ENCODE assay signal across 13 cellular contexts in the genomic region with DNA sequence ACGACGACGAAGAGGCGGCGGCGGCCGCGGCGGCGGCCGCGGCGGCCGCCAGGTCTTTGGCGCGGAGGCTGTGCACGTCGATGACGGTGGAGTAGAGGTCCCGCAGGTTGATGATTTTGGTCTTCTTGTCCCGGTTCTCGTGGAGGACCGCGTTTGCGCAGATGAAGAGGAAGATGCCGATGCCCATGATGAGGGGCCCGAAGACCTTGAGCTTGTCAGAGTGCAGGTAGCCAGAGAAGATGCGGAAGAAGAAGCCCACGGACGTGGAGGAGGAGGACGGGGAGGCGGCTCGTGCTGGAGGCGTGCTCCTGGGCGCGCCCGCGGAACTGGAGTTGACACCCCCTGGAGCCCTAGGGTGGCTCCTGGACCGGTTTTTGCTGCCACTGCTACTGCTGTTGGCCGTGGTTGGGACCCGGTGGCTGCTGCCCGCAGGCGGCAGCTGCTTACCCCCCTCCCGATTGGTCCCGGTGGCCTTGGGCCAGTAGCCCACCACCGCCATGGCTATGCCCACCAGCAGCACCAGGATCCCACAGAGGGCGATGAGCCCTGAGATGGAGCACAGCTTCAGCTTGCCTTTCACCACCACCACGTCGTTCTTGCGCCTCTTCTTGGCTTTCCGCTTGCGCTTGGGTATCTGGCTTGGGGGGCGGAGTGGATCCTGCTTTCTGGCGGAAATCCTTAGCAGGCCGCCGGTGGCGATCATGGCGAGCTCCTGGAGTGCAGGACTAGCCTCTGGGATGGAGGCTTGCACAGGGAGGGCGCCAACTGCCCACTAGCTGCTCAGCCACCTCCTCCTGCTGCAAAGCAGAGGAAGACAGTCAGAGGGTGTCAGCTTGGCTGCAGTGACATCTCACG. TPM values are rescaled to one million over a fixed set of nuclear protein-coding genes. Genes with fewer than 3 reads are reported as not detected.
DNase-seq lines count a peak whose midpoint lies in the region; ATAC-seq, FAIRE-seq and TF ChIP-seq lines count a peak whose summit lies in the region.
"Had no signal": no experiment of that assay in that cellular context is flagged by ENCODE, and none has a peak within 500 bp of the region (broad histone marks: within the 10 kb centered on the region; RNA-seq: fewer than 3 reads in every experiment).

No MANE protein-coding gene starts in this region.

- H2BK120ac ChIP-seq in neuronal stem cell (ENCODE audit: low read depth, low read length), result no peak overlapping the region

- no peak overlapping the region for H2AFZ ChIP-seq in neuronal stem cell (ENCODE audit: low read length)

- H3K4me1 ChIP-seq in CD8-positive, alpha-beta T cell (ENCODE audit: insufficient read depth, low read length), result no peaks in the 10 kb centered on the region
- peaks cover 0 to 21% of the 10 kb centered on the region in 2 donors for H3K4me1 ChIP-seq in right atrium auricular region
- peaks cover 2 to 12% of the 10 kb centered on the region in 2 donors for H3K4me1 ChIP-seq in neuronal stem cell (ENCODE audit: control insufficient read depth in 2 of 2, insufficient read depth in 1 of 2, low read depth in 1 of 2, low read length in 2 of 2)
- peaks cover 8 to 24% of the 10 kb centered on the region in 2 donors for H3K4me1 ChIP-seq in adrenal gland (replicated peaks in 1 of 2)
- peaks cover 0 to 3% of the 10 kb centered on the region in 2 donors for H3K4me1 ChIP-seq in small intestine (ENCODE audit: control insufficient read depth in 2 of 2, insufficient read depth in 1 of 2, low read depth in 1 of 2, low read length in 1 of 2)
- H3K4me1 ChIP-seq in transverse colon, result peaks cover 0 to 17% (median 12%) of the 10 kb centered on the region in 4 donors

- no peaks in the 10 kb centered on the region for H3K9me3 Mint-ChIP-seq in CD8-positive, alpha-beta T cell

- no peak for DNase-seq in CD8-positive, alpha-beta T cell
- peak; percentile 62 for DNase-seq in H7
- no peak for DNase-seq in right atrium auricular region (ENCODE audit: low spot score)
- no peak for DNase-seq in neuronal stem cell (ENCODE audit: low spot score)
- DNase-seq in adrenal gland, result no peak
- DNase-seq in activated effector memory CD4-positive, alpha-beta T cell treated with Interleukin-2 at 50 U/mL for 16 hours, result no peak
- no peak for DNase-seq in small intestine
- DNase-seq in transverse colon, result no peak

- no peak for ATAC-seq in CD8-positive, alpha-beta T cell
- ATAC-seq: GM12878 had no signal

- no peaks in the 10 kb centered on the region for H3K36me3 ChIP-seq in CD8-positive, alpha-beta T cell (ENCODE audit: insufficient read depth, low read length)
- H3K36me3 ChIP-seq in H7 (replicated peaks; ENCODE audit: control insufficient read depth, insufficient read depth, low read length) (no peaks in the 10 kb centered on the region), right atrium auricular region (no peaks in the 10 kb centered on the region), neuronal stem cell (replicated peaks in 1 of 2; ENCODE audit: control insufficient read depth in 2 of 2, insufficient read depth in 2 of 2, low read length in 2 of 2) (peaks cover 8 to 50% of the 10 kb centered on the region in 2 donors), adrenal gland (replicated peaks in 1 of 2) (no peaks in the 10 kb centered on the region), small intestine (ENCODE audit: control insufficient read depth in 2 of 2, insufficient read depth in 2 of 2, low read length in 2 of 2) (no peaks in the 10 kb centered on the region), transverse colon (no peaks in the 10 kb centered on the region)

- TF ChIP-seq EP300 in transverse colon (IDR thresholded peaks at IDR 0.05; ENCODE audit: low read depth), result no peak

- no peak overlapping the region for H3K27ac ChIP-seq in CD8-positive, alpha-beta T cell (ENCODE audit: low read depth, low read length)
- H3K27ac ChIP-seq in right atrium auricular region, result peak overlapping the region in 1 of 2 donors; percentile 75
- no peak overlapping the region for H3K27ac ChIP-seq in neuronal stem cell (replicated peaks; ENCODE audit: low read length)
- H3K27ac ChIP-seq in adrenal gland, result no peak overlapping the region
- H3K27ac ChIP-seq in small intestine (ENCODE audit: low read depth in 1 of 2, low read length in 1 of 2), result no peak overlapping the region
- no peak overlapping the region for H3K27ac ChIP-seq in transverse colon
- H3K27ac ChIP-seq: skin epidermis had no signal

- in situ Hi-C loops in transverse colon (cut with MboI; ENCODE audit: low pct_ligation_motif_present in 1 of 4, low pct_unique_long_range_greater_than_20kb in 1 of 4, low sequenced_read_pairs in 3 of 4), result loop anchor here (25.0 kb wide), 3 partner anchors 596 to 996 kb away; no protein-coding TSS in a partner anchor

- CTCF ChIA-PET in CD8-positive, alpha-beta T cell (lab: Charles Lee), result interaction anchor here (0.8 to 1.5 kb wide), 3 partner anchors 8 to 818 kb away, joined by 3 to 7 read pairs (median 4); no protein-coding TSS in a partner anchor

- no peak overlapping the region for H4K91ac ChIP-seq in neuronal stem cell (ENCODE audit: low read depth, low read length, poor library complexity)

- POLR2A ChIA-PET in CD8-positive, alpha-beta T cell (lab: Charles Lee), result no interaction called here

- H3K4me3 Mint-ChIP-seq in CD8-positive, alpha-beta T cell, result peak overlapping the region; percentile 50

- H2BK15ac ChIP-seq in neuronal stem cell (ENCODE audit: low read length), result no peak overlapping the region

- no peak for TF ChIP-seq CTCF in CD8-positive, alpha-beta T cell (IDR thresholded peaks at IDR 0.05)
- TF ChIP-seq CTCF in right atrium auricular region (IDR thresholded peaks at IDR 0.05), result no peak
- TF ChIP-seq CTCF in adrenal gland (IDR thresholded peaks at IDR 0.05), result no peak
- TF ChIP-seq CTCF in transverse colon (IDR thresholded peaks at IDR 0.05), result no peak

- peaks cover 57% of the 10 kb centered on the region for H3K27me3 Mint-ChIP-seq in CD8-positive, alpha-beta T cell (ENCODE audit: low read depth)

- WGBS in neuronal stem cell (ENCODE audit: extremely low coverage in 2 of 2, insufficient read length in 2 of 2, insufficient replicate concordance in 1 of 2), 2 donors, result no CpG with 5 or more reads among the region's 60 CpGs
- WGBS in adrenal gland, 4 donors, result 39 to 82% (median 48%) methylated on average over 25 to 60 of the region's 60 CpGs
- 44 to 51% (median 46%) methylated on average over 51 to 60 of the region's 60 CpGs for WGBS in small intestine, 3 donors
- 83% methylated on average over 52 of the region's 60 CpGs; no CpG with 5 or more reads in 1 of the 2 donors for WGBS in transverse colon (ENCODE audit: low coverage in 1 of 2), 2 donors

- H3K79me1 ChIP-seq in neuronal stem cell (ENCODE audit: low read depth, low read length), result peaks cover 7% of the 10 kb centered on the region

- H3K18ac ChIP-seq in neuronal stem cell (ENCODE audit: low read length), result peak overlapping the region; percentile 98

- peak overlapping the region; percentile 30 for H2AK5ac ChIP-seq in neuronal stem cell (ENCODE audit: low read depth, low read length)

- H3K9ac ChIP-seq in neuronal stem cell (ENCODE audit: low read depth, low read length, poor library complexity), result no peak overlapping the region

- H3K36me3 Mint-ChIP-seq in CD8-positive, alpha-beta T cell, result no peaks in the 10 kb centered on the region

- H2BK12ac ChIP-seq in neuronal stem cell (ENCODE audit: low read length), result no peak overlapping the region

- peak overlapping the region; percentile 56 for H3K14ac ChIP-seq in neuronal stem cell (ENCODE audit: low read length)

- peak overlapping the region; percentile 51 for H3K23ac ChIP-seq in neuronal stem cell (ENCODE audit: low read depth, low read length, poor library complexity)

- H3K4me3 ChIP-seq in CD8-positive, alpha-beta T cell (ENCODE audit: low read depth, low read length), result no peak overlapping the region
- H3K4me3 ChIP-seq in H7 (ENCODE audit: insufficient read depth, low read depth, low read length) (peak overlapping the region; percentile 61), right atrium auricular region (peak overlapping the region; percentile 56 to 57), neuronal stem cell (ENCODE audit: low read length in 2 of 2) (no peak overlapping the region), adrenal gland (peak overlapping the region in 1 of 4 donors; percentile 79), small intestine (ENCODE audit: low read depth in 1 of 2, low read length in 2 of 2) (peak overlapping the region in 1 of 2 donors; percentile 57), transverse colon (peak overlapping the region in 1 of 4 donors; percentile 66)

- H3K9me3 ChIP-seq in CD8-positive, alpha-beta T cell (ENCODE audit: low read length), result no peaks in the 10 kb centered on the region
- H3K9me3 ChIP-seq in right atrium auricular region (no peaks in the 10 kb centered on the region), neuronal stem cell (replicated peaks in 1 of 2; ENCODE audit: control insufficient read depth in 2 of 2, insufficient read depth in 1 of 2, low read depth in 1 of 2, low read length in 2 of 2) (no peaks in the 10 kb centered on the region), adrenal gland (replicated peaks in 1 of 3) (no peaks in the 10 kb centered on the region), small intestine (ENCODE audit: control insufficient read depth, low read depth) (no peaks in the 10 kb centered on the region), transverse colon (no peaks in the 10 kb centered on the region)

- H3K4me1 Mint-ChIP-seq in CD8-positive, alpha-beta T cell (ENCODE audit: low read depth), result peaks cover 18% of the 10 kb centered on the region

- H2BK5ac ChIP-seq in neuronal stem cell (ENCODE audit: low read length), result no peak overlapping the region

- TF ChIP-seq POLR2A in adrenal gland (IDR thresholded peaks at IDR 0.05) (no peak), transverse colon (IDR thresholded peaks at IDR 0.05) (no peak)

- H3K27me3 ChIP-seq in CD8-positive, alpha-beta T cell (ENCODE audit: insufficient read depth, low read length), result peaks cover 24% of the 10 kb centered on the region
- peaks cover 42% of the 10 kb centered on the region for H3K27me3 ChIP-seq in H7 (ENCODE audit: control insufficient read depth, insufficient read depth, low read length)
- H3K27me3 ChIP-seq in right atrium auricular region, result no peaks in the 10 kb centered on the region
- peaks cover 0 to 9% (median 0%) of the 10 kb centered on the region in 3 experiments for H3K27me3 ChIP-seq in neuronal stem cell (ENCODE audit: control insufficient read depth in 3 of 3, insufficient read depth in 3 of 3, low read depth in 1 of 3, low read length in 3 of 3)
- no peaks in the 10 kb centered on the region for H3K27me3 ChIP-seq in adrenal gland
- H3K27me3 ChIP-seq in small intestine (ENCODE audit: control insufficient read depth in 2 of 2, insufficient read depth in 2 of 2, low read length in 2 of 2), result peaks cover 18 to 27% of the 10 kb centered on the region in 2 donors
- peaks cover 93% of the 10 kb centered on the region for H3K27me3 ChIP-seq in transverse colon

- peak overlapping the region; percentile 98 for H3K4me2 ChIP-seq in neuronal stem cell (ENCODE audit: insufficient read depth, low read length, poor library complexity, severe bottlenecking)

- no peak overlapping the region for H3K4ac ChIP-seq in neuronal stem cell (ENCODE audit: low read length)

- no peak for FAIRE-seq in small intestine (lab: Jason Lieb, UNC)
- FAIRE-seq: colon, GM12878 had no signal

- no peak overlapping the region for H4K8ac ChIP-seq in neuronal stem cell (ENCODE audit: low read depth, low read length)

- intact Hi-C loops in CD8-positive, alpha-beta T cell (cut with DNase I, micrococcal nuclease), result loop anchor here in 1 of 2 experiments (2.0 kb wide), 1 partner anchor 817 kb away; no protein-coding TSS in a partner anchor
- intact Hi-C loops in adrenal gland (cut with DNase I) (loop anchor here (5.0 to 10.0 kb wide), 2 partner anchors 523 to 581 kb away; a partner anchor contains a TSS), transverse colon (cut with DNase I; ENCODE audit: low total_unique reads) (loop anchor here (5.0 kb wide), 1 partner anchor 289 kb away; no protein-coding TSS in a partner anchor)

- no peak overlapping the region for H3K27ac Mint-ChIP-seq in CD8-positive, alpha-beta T cell

RNA-seq across cellular contexts. Expression of a gene that starts 3.7 kb away (rescaled TPM):
- total RNA-seq in CD8-positive, alpha-beta T cell, result not detected
- total RNA-seq in H7 (2014; rRNA removed; shearing (Covaris generic)), result 4.7 and 5.8 TPM in 2 replicates
- total RNA-seq in right atrium auricular region, result 1 to 10 TPM in 1 of 2 donors, under 1 TPM in 1; 0.26 to 4.4 TPM
- polyA plus RNA-seq in neuronal stem cell (2013, experiment 1 of 2), result 6.5 TPM
- polyA plus RNA-seq in neuronal stem cell (2013, experiment 2 of 2), result 6.4 TPM
- total RNA-seq in adrenal gland, result 10 to 100 TPM in 5 of 8 donors, 1 to 10 TPM in 3; 5.8 to 42.4 (median 15.9) TPM
- polyA plus RNA-seq in adrenal gland, result 1 to 10 TPM; 1.6 to 3.1 (median 2.7) TPM
- under 1 TPM in 1 of 3 donors, not detected in 2; 0.16 TPM for polyA plus RNA-seq in small intestine
- 1 to 10 TPM in 1 of 4 donors, under 1 TPM in 3; 0.14 to 3.7 (median 0.58) TPM for total RNA-seq in transverse colon
- total RNA-seq: fibroblast of villous mesenchyme, GM12878, MCF 10A had no signal
- polyA plus RNA-seq: GM12878 had no signal

Comparison
In these comparisons a context has a peak if more than half of its experiments do, and no peak if none do; other contexts are left out.
1. H3K4me3 ChIP-seq: peak in H7 (single experiment) and right atrium auricular region (2 of 2); none in CD8-positive, alpha-beta T cell (single experiment) and neuronal stem cell (0 of 2).